Comparison of ENCODE assay signal across 11 cellular contexts in genomic region chr12:117606024-117606423, GRCh38.
"Had no signal": no experiment of that assay in that cellular context is flagged by ENCODE, and none has a peak within 500 bp of the region (broad histone marks: within the 10 kb centered on the region; RNA-seq: fewer than 3 reads in every experiment).

No MANE protein-coding gene starts in this region.

- H3K4me3 ChIP-seq: GM23248, GM23338, HAP-1 had no signal

- H2AFZ ChIP-seq: GM23248, GM23338 had no signal

- H3K4me3 Mint-ChIP-seq: GM23338, H9, HFFc6 had no signal

- H3K27ac ChIP-seq: GM23248 had no signal

- H3K27ac Mint-ChIP-seq: GM23338, H9, HFFc6 had no signal

- H3K9me3 ChIP-seq: HAP-1 had no signal

- H3K9me3 Mint-ChIP-seq: GM23338, H9 had no signal

- ATAC-seq: GM23338, HCT116 had no signal

- FAIRE-seq: H1, H54 had no signal

- DNase-seq: GM23248, GOT3, H7, H9, HCEC 1CT, HFFc6 had no signal

- H3K9ac ChIP-seq: GM23248 had no signal

- H3K4me1 ChIP-seq: HAP-1 had no signal

- H3K4me2 ChIP-seq: GM23338 had no signal

- H3K36me3 ChIP-seq: HAP-1 had no signal
